Comparison of ENCODE assay signal across 1 cellular context in genomic region chr10:116973371-116973905, GRCh38.
TF ChIP-seq lines count a peak whose summit lies in the region.

No MANE protein-coding gene starts in this region.

TF ChIP-seq in SK-N-SH, 30 proteins besides CTCF, POLR2A, EP300 and RAD21 (continued from another document):
- no peak for TF ChIP-seq SMC3 (IDR thresholded peaks at IDR 0.05; ENCODE audit: low read depth, low read length)
